In genomic region chr1:8040586-8040985, GRCh38 we compare ENCODE assay signal across 10 cellular contexts. TPM values are rescaled to one million over a fixed set of nuclear protein-coding genes. Genes with fewer than 3 reads are reported as not detected.
DNase-seq lines count a peak whose midpoint lies in the region; TF ChIP-seq lines count a peak whose summit lies in the region.
"Had no signal": no experiment of that assay in that cellular context is flagged by ENCODE, and none has a peak within 500 bp of the region (broad histone marks: within the 10 kb centered on the region; RNA-seq: fewer than 3 reads in every experiment).

No MANE protein-coding gene starts in this region.

- H2AFZ ChIP-seq in mammary epithelial cell (ENCODE audit: low read depth, low read length): peak overlapping the region; percentile 0

- H3K27ac ChIP-seq in mammary epithelial cell (ENCODE audit: insufficient read depth, low read depth, low read length): peak overlapping the region; percentile 66
- H3K27ac ChIP-seq: ovary had no signal

- H4K20me1 ChIP-seq in mammary epithelial cell (ENCODE audit: insufficient read depth, low read length): no peaks in the 10 kb centered on the region

- no peaks in the 10 kb centered on the region for H3K9me3 ChIP-seq in mammary epithelial cell (replicated peaks; ENCODE audit: insufficient read depth, low read length)
- H3K9me3 ChIP-seq: ovary had no signal

- no peak overlapping the region for H3K4me2 ChIP-seq in mammary epithelial cell (ENCODE audit: insufficient read depth, low read depth, low read length)

- H3K36me3 ChIP-seq in mammary epithelial cell (ENCODE audit: insufficient read depth, low read length): no peaks in the 10 kb centered on the region
- H3K36me3 ChIP-seq: ovary had no signal

- no TSS peak for BruUV-seq in mammary epithelial cell (replicated peaks; lab: Mats Ljungman, UMichigan)

- no peaks in the 10 kb centered on the region for H3K79me2 ChIP-seq in mammary epithelial cell (ENCODE audit: insufficient read depth, low read length)

- peak; percentile 82 for DNase-seq in AG08396 (ENCODE audit: low spot score)
- DNase-seq in NCI-H1105 (lab: John Stamatoyannopoulos, UW): peak; percentile 42
- DNase-seq in mammary epithelial cell: peak; percentile 96
- peak; percentile 15 for DNase-seq in medulla oblongata (ENCODE audit: extremely low spot score)
- no peak for DNase-seq in cortex of kidney (lab: John Stamatoyannopoulos, UW)
- DNase-seq in central memory CD4-positive, alpha-beta T cell: no peak
- DNase-seq in erythroblast (lab: John Stamatoyannopoulos, UW): no peak
- no peak for DNase-seq in germinal center (ENCODE audit: low spot score)
- DNase-seq: activated effector memory CD4-positive, alpha-beta T cell treated with Interleukin-2 at 50 U/mL for 16 hours had no signal

- dilution Hi-C loops in mammary epithelial cell (cut with HindIII; ENCODE audit: low sequenced_read_pairs): loop anchor here (5.0 kb wide), 1 partner anchor 47 kb away; no protein-coding TSS in a partner anchor

- H3K4me3 ChIP-seq in mammary epithelial cell (replicated peaks in 1 of 3; ENCODE audit: insufficient read depth in 1 of 3, low read depth in 2 of 3, low read length in 3 of 3): no peak overlapping the region
- H3K4me3 ChIP-seq: ovary had no signal

- no peak for TF ChIP-seq POLR2A in erythroblast (IDR thresholded peaks at IDR 0.05; ENCODE audit: low read length)

- H3K9ac ChIP-seq in mammary epithelial cell (ENCODE audit: insufficient read depth, low read length): no peak overlapping the region

- 31% methylated on average over 1 of the region's 1 CpG for WGBS in mammary epithelial cell (ENCODE audit: low coverage, missing lambda C conversion rate)

- CTCF ChIA-PET in mammary epithelial cell (lab: Charles Lee; ENCODE audit: low non-redundant PET): interaction anchor here (0.5 kb wide), 1 partner anchor 631 kb away, joined by 3 read pairs; no protein-coding TSS in a partner anchor

- peaks cover 23% of the 10 kb centered on the region for H3K4me1 ChIP-seq in mammary epithelial cell (ENCODE audit: insufficient read depth, low read length)

- H3K27me3 ChIP-seq in mammary epithelial cell (ENCODE audit: insufficient read depth, low read length): no peaks in the 10 kb centered on the region
- H3K27me3 ChIP-seq: ovary had no signal

- intact Hi-C loops in mammary epithelial cell (cut with micrococcal nuclease): no loop called here

- no peak for TF ChIP-seq CTCF in mammary epithelial cell (conservative IDR thresholded peaks at IDR 0.05 in 1 of 2, IDR thresholded peaks at IDR 0.05 in 1 of 2; ENCODE audit: extremely low read depth in 1 of 2, insufficient read depth in 1 of 2, low read depth in 1 of 2, low read length in 2 of 2)

- in situ Hi-C loops in mammary epithelial cell (cut with MboI; ENCODE audit: low sequenced_read_pairs in 2 of 2): no loop called here

RNA-seq across cellular contexts. Expression of gene ERRFI1, which starts 14.5 kb away (rescaled TPM):
- 100 to 1,000 TPM in 1 of 2 donors, 10 to 100 TPM in 1; 38.8 to 150 TPM for total RNA-seq in mammary epithelial cell
- 115 TPM for polyA plus RNA-seq in mammary epithelial cell
- polyA minus RNA-seq in mammary epithelial cell: 99.8 TPM

Comparison
In these comparisons a context has a peak if more than half of its experiments do, and no peak if none do; other contexts are left out.
1. DNase-seq: peak in AG08396 (single experiment), NCI-H1105 (single experiment), mammary epithelial cell (single experiment) and medulla oblongata (single experiment); none in cortex of kidney (single experiment), central memory CD4-positive, alpha-beta T cell (single experiment), erythroblast (0 of 2) and germinal center (single experiment).